Comparison of ENCODE assay signal across 1 cellular context in genomic region chr1:51542158-51542953, GRCh38.
TF ChIP-seq lines count a peak whose summit lies in the region.

No MANE protein-coding gene starts in this region.

TF ChIP-seq in HCT116, 20 proteins besides CTCF, POLR2A, EP300 and RAD21 (continued from another document):
- TF ChIP-seq MAX (IDR thresholded peaks at IDR 0.05) (no peak), CBX3 (IDR thresholded peaks at IDR 0.05; ENCODE audit: low read depth) (no peak), TCF7L2 (IDR thresholded peaks at IDR 0.05; ENCODE audit: borderline replicate concordance, extremely low read depth, insufficient read depth, insufficient read length) (no peak), YY1 (IDR thresholded peaks at IDR 0.05; ENCODE audit: extremely low read depth, insufficient replicate concordance, low read depth, low read length) (no peak), EZH2phosphoT487 (IDR thresholded peaks at IDR 0.05; ENCODE audit: borderline replicate concordance) (no peak), SIN3A (IDR thresholded peaks at IDR 0.05; ENCODE audit: low read depth) (no peak), CEBPB (IDR thresholded peaks at IDR 0.05; ENCODE audit: low read depth) (no peak), SP1 (IDR thresholded peaks at IDR 0.05; ENCODE audit: low read depth) (no peak), ZNF274 (IDR thresholded peaks at IDR 0.05; ENCODE audit: low read depth, low read length) (no peak), EZH2 (IDR thresholded peaks at IDR 0.05) (no peak), SRF (IDR thresholded peaks at IDR 0.05; ENCODE audit: low read depth) (no peak)
- TF ChIP-seq, protein P1, sequence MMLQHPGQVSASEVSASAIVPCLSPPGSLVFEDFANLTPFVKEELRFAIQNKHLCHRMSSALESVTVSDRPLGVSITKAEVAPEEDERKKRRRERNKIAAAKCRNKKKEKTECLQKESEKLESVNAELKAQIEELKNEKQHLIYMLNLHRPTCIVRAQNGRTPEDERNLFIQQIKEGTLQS (IDR thresholded peaks at IDR 0.05): no peak
- TF ChIP-seq, protein P2, sequence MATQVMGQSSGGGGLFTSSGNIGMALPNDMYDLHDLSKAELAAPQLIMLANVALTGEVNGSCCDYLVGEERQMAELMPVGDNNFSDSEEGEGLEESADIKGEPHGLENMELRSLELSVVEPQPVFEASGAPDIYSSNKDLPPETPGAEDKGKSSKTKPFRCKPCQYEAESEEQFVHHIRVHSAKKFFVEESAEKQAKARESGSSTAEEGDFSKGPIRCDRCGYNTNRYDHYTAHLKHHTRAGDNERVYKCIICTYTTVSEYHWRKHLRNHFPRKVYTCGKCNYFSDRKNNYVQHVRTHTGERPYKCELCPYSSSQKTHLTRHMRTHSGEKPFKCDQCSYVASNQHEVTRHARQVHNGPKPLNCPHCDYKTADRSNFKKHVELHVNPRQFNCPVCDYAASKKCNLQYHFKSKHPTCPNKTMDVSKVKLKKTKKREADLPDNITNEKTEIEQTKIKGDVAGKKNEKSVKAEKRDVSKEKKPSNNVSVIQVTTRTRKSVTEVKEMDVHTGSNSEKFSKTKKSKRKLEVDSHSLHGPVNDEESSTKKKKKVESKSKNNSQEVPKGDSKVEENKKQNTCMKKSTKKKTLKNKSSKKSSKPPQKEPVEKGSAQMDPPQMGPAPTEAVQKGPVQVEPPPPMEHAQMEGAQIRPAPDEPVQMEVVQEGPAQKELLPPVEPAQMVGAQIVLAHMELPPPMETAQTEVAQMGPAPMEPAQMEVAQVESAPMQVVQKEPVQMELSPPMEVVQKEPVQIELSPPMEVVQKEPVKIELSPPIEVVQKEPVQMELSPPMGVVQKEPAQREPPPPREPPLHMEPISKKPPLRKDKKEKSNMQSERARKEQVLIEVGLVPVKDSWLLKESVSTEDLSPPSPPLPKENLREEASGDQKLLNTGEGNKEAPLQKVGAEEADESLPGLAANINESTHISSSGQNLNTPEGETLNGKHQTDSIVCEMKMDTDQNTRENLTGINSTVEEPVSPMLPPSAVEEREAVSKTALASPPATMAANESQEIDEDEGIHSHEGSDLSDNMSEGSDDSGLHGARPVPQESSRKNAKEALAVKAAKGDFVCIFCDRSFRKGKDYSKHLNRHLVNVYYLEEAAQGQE (IDR thresholded peaks at IDR 0.05; ENCODE audit: low read depth): no peak
- TF ChIP-seq, protein P3, sequence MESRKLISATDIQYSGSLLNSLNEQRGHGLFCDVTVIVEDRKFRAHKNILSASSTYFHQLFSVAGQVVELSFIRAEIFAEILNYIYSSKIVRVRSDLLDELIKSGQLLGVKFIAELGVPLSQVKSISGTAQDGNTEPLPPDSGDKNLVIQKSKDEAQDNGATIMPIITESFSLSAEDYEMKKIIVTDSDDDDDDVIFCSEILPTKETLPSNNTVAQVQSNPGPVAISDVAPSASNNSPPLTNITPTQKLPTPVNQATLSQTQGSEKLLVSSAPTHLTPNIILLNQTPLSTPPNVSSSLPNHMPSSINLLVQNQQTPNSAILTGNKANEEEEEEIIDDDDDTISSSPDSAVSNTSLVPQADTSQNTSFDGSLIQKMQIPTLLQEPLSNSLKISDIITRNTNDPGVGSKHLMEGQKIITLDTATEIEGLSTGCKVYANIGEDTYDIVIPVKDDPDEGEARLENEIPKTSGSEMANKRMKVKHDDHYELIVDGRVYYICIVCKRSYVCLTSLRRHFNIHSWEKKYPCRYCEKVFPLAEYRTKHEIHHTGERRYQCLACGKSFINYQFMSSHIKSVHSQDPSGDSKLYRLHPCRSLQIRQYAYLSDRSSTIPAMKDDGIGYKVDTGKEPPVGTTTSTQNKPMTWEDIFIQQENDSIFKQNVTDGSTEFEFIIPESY (IDR thresholded peaks at IDR 0.05; ENCODE audit: extremely low read depth, insufficient replicate concordance, low read length): no peak
